Comparison of ENCODE assay signal across 18 cellular contexts in genomic region chr6:45002390-45002789, GRCh38.
DNase-seq lines count a peak whose midpoint lies in the region; ATAC-seq and TF ChIP-seq lines count a peak whose summit lies in the region.
"Had no signal": no experiment of that assay in that cellular context is flagged by ENCODE, and none has a peak within 500 bp of the region (broad histone marks: within the 10 kb centered on the region; RNA-seq: fewer than 3 reads in every experiment).

No MANE protein-coding gene starts in this region.

- H3K36me3 ChIP-seq in mammary epithelial cell (ENCODE audit: insufficient read depth, low read length), result no peaks in the 10 kb centered on the region
- H3K36me3 ChIP-seq: left ventricle myocardium inferior, SJCRH30 had no signal

- BruUV-seq in MCF 10A (replicated peaks; lab: Mats Ljungman, UMichigan) (no TSS peak), mammary epithelial cell (replicated peaks; lab: Mats Ljungman, UMichigan) (no TSS peak)

- intact Hi-C loops in MCF 10A (cut with micrococcal nuclease) (no loop called here), mammary epithelial cell (cut with micrococcal nuclease) (no loop called here)

- no peaks in the 10 kb centered on the region for H3K27me3 ChIP-seq in mammary epithelial cell (ENCODE audit: insufficient read depth, low read length)
- H3K27me3 ChIP-seq: body of pancreas, SJCRH30 had no signal

- peak; percentile 51 for ATAC-seq in T-helper 17 cell
- ATAC-seq in effector memory CD8-positive, alpha-beta T cell (replicated peaks), result peak; percentile 69
- no peak for ATAC-seq in GM21515 (IDR thresholded peaks at IDR 0.05; ENCODE audit: unreplicated experiment)
- ATAC-seq: body of pancreas had no signal

- no peaks in the 10 kb centered on the region for H3K36me3 Mint-ChIP-seq in MCF 10A (ENCODE audit: insufficient read depth, unreplicated experiment)
- no peaks in the 10 kb centered on the region for H3K36me3 Mint-ChIP-seq in T-helper 17 cell (ENCODE audit: low read depth)
- H3K36me3 Mint-ChIP-seq in effector memory CD8-positive, alpha-beta T cell (ENCODE audit: insufficient read depth), result no peaks in the 10 kb centered on the region

- POLR2A ChIA-PET in MCF 10A (lab: Yijun Ruan, JAX), result interaction anchor here (0.8 kb wide), 1 partner anchor 23 kb away, joined by 4 read pairs; no protein-coding TSS in a partner anchor

- H3K4me2 ChIP-seq in mammary epithelial cell (ENCODE audit: insufficient read depth, low read depth, low read length), result no peak overlapping the region

- no peaks in the 10 kb centered on the region for H4K20me1 ChIP-seq in mammary epithelial cell (ENCODE audit: insufficient read depth, low read length)

- H3K9me3 ChIP-seq in mammary epithelial cell (replicated peaks; ENCODE audit: insufficient read depth, low read length) (no peaks in the 10 kb centered on the region), T-helper 17 cell (ENCODE audit: control insufficient read depth, low read length, poor library complexity, severe bottlenecking) (no peaks in the 10 kb centered on the region)
- H3K9me3 ChIP-seq: body of pancreas, left ventricle myocardium inferior, SJCRH30 had no signal

- H3K4me3 Mint-ChIP-seq in MCF 10A (ENCODE audit: unreplicated experiment), result no peak overlapping the region
- no peak overlapping the region for H3K4me3 Mint-ChIP-seq in T-helper 17 cell
- no peak overlapping the region for H3K4me3 Mint-ChIP-seq in effector memory CD8-positive, alpha-beta T cell

- no peak overlapping the region for H2AFZ ChIP-seq in mammary epithelial cell (ENCODE audit: low read depth, low read length)
- H2AFZ ChIP-seq: parathyroid adenoma had no signal

- no peak overlapping the region for H3K4me3 ChIP-seq in mammary epithelial cell (replicated peaks in 1 of 3; ENCODE audit: insufficient read depth in 1 of 3, low read depth in 2 of 3, low read length in 3 of 3)
- H3K4me3 ChIP-seq: body of pancreas, left ventricle myocardium inferior, SJCRH30 had no signal

- dilution Hi-C loops in mammary epithelial cell (cut with HindIII; ENCODE audit: low sequenced_read_pairs), result no loop called here

- in situ Hi-C loops in mammary epithelial cell (cut with MboI; ENCODE audit: low sequenced_read_pairs in 2 of 2), result no loop called here
- in situ Hi-C loops in ACHN (cut with HindIII; ENCODE audit: low pct_ligation_motif_present, low pct_unique_long_range_greater_than_20kb, low sequenced_read_pairs), result no loop called here

- H3K4me1 Mint-ChIP-seq in MCF 10A (ENCODE audit: insufficient read depth, unreplicated experiment) (no peaks in the 10 kb centered on the region), T-helper 17 cell (peaks cover 14% of the 10 kb centered on the region)
- H3K4me1 Mint-ChIP-seq in effector memory CD8-positive, alpha-beta T cell (ENCODE audit: low read depth in 2 of 2), result peaks cover 9 to 11% of the 10 kb centered on the region in 2 donors

- no peaks in the 10 kb centered on the region for H3K9me3 Mint-ChIP-seq in MCF 10A (ENCODE audit: unreplicated experiment)
- H3K9me3 Mint-ChIP-seq in effector memory CD8-positive, alpha-beta T cell, result no peaks in the 10 kb centered on the region

- CTCF ChIA-PET in MCF 10A (lab: Yijun Ruan, JAX) (interaction anchor here (0.6 to 0.7 kb wide), 2 partner anchors 12 to 507 kb away, joined by 3 read pairs; no protein-coding TSS in a partner anchor), mammary epithelial cell (lab: Charles Lee; ENCODE audit: low non-redundant PET) (no interaction called here)

- peak; percentile 0 for DNase-seq in MCF 10A (ENCODE audit: unreplicated experiment)
- no peak for DNase-seq in mammary epithelial cell
- no peak for DNase-seq in T-helper 17 cell
- DNase-seq in effector memory CD8-positive, alpha-beta T cell, result no peak
- DNase-seq in ACHN, result no peak
- DNase-seq in GM19238 (ENCODE audit: insufficient read length, low spot score), result no peak
- no peak for DNase-seq in mucosa of gallbladder (ENCODE audit: low spot score)
- DNase-seq: activated CD4-positive, alpha-beta T cell treated with anti-CD3 and anti-CD28 coated beads, Interleukin-2, amount 50 U/mL, for 4 hours; activated effector memory CD4-positive, alpha-beta T cell treated with anti-CD3 and anti-CD28 coated beads, Interleukin-2, amount 50 U/mL, for 16 hours; body of pancreas; COR-L47; KG1; left ventricle myocardium inferior; NCI-H1436 treated with DMSO at 0.1 percent for 48 hours; SJCRH30; trophoblast cell had no signal

- no peak overlapping the region for H3K9ac ChIP-seq in mammary epithelial cell (ENCODE audit: insufficient read depth, low read length)
- H3K9ac ChIP-seq: parathyroid adenoma had no signal

- H3K4me1 ChIP-seq in mammary epithelial cell (ENCODE audit: insufficient read depth, low read length), result no peaks in the 10 kb centered on the region
- H3K4me1 ChIP-seq: body of pancreas, left ventricle myocardium inferior, parathyroid adenoma had no signal

- no peak overlapping the region for H3K27ac ChIP-seq in mammary epithelial cell (ENCODE audit: insufficient read depth, low read depth, low read length)
- H3K27ac ChIP-seq: body of pancreas, left ventricle myocardium inferior, parathyroid adenoma, SJCRH30 had no signal

- H3K79me2 ChIP-seq in mammary epithelial cell (ENCODE audit: insufficient read depth, low read length), result no peaks in the 10 kb centered on the region
- H3K79me2 ChIP-seq: parathyroid adenoma had no signal

- H3K27me3 Mint-ChIP-seq in MCF 10A (ENCODE audit: insufficient read depth, unreplicated experiment), result no peaks in the 10 kb centered on the region
- H3K27me3 Mint-ChIP-seq in T-helper 17 cell, result no peaks in the 10 kb centered on the region
- no peaks in the 10 kb centered on the region for H3K27me3 Mint-ChIP-seq in effector memory CD8-positive, alpha-beta T cell

- H3K27ac Mint-ChIP-seq in MCF 10A (ENCODE audit: low read depth, unreplicated experiment), result peak overlapping the region; percentile 23
- H3K27ac Mint-ChIP-seq in T-helper 17 cell, result peak overlapping the region; percentile 80
- peak overlapping the region; percentile 44 to 90 for H3K27ac Mint-ChIP-seq in effector memory CD8-positive, alpha-beta T cell

- no peak for TF ChIP-seq CTCF in MCF 10A (IDR thresholded peaks at IDR 0.05; ENCODE audit: unreplicated experiment)
- TF ChIP-seq CTCF in mammary epithelial cell (conservative IDR thresholded peaks at IDR 0.05 in 1 of 2, IDR thresholded peaks at IDR 0.05 in 1 of 2; ENCODE audit: extremely low read depth in 1 of 2, insufficient read depth in 1 of 2, low read depth in 1 of 2, low read length in 2 of 2), result no peak

Comparison
In these comparisons a context has a peak if more than half of its experiments do, and no peak if none do; other contexts are left out.
1. H3K27ac Mint-ChIP-seq: peak in every context shown above with its lines; median percentile 80 in T-helper 17 cell; 67 in effector memory CD8-positive, alpha-beta T cell; 23 in MCF 10A.